Comparison of ENCODE assay signal across 12 cellular contexts in genomic region chr7:50306491-50307367, GRCh38. TPM values are rescaled to one million over a fixed set of nuclear protein-coding genes. Genes with fewer than 3 reads are reported as not detected.
DNase-seq lines count a peak whose midpoint lies in the region; ATAC-seq and TF ChIP-seq lines count a peak whose summit lies in the region.
"Had no signal": no experiment of that assay in that cellular context is flagged by ENCODE, and none has a peak within 500 bp of the region (broad histone marks: within the 10 kb centered on the region; RNA-seq: fewer than 3 reads in every experiment).

No MANE protein-coding gene starts in this region.

- H3K27me3 ChIP-seq in Peyer's patch = peaks cover 0 to 2% of the 10 kb centered on the region in 2 donors
- peaks cover 13% of the 10 kb centered on the region in 2 donors for H3K27me3 ChIP-seq in duodenal mucosa (ENCODE audit: control insufficient read depth in 1 of 2, insufficient read depth in 2 of 2, low read length in 2 of 2)
- peaks cover 0 to 66% (median 33%) of the 10 kb centered on the region in 3 donors for H3K27me3 ChIP-seq in stomach

- peaks cover 21% of the 10 kb centered on the region for H3K4me1 Mint-ChIP-seq in activated CD8-positive, alpha-beta memory T cell treated with anti-CD3 and anti-CD28 coated beads, Interleukin-2, amount 10 ng/mL, durations not matched to agents 7 days and 5 days

- H3K4me1 ChIP-seq in Peyer's patch = no peaks in the 10 kb centered on the region
- peaks cover 0 to 8% of the 10 kb centered on the region in 2 donors for H3K4me1 ChIP-seq in duodenal mucosa (ENCODE audit: control insufficient read depth in 1 of 2, insufficient read depth in 2 of 2, low read length in 2 of 2)
- peaks cover 0 to 18% (median 12%) of the 10 kb centered on the region in 4 donors for H3K4me1 ChIP-seq in stomach

- CTCF ChIA-PET in activated CD8-positive, alpha-beta memory T cell treated with anti-CD3 and anti-CD28 coated beads, Interleukin-2, amount 10 ng/mL, durations not matched to agents 7 days and 5 days (lab: Charles Lee) = interaction anchor here (0.6 to 17.9 kb wide), 18 partner anchors 7 to 163 kb away, joined by 3 to 197 read pairs (median 4); no protein-coding TSS in a partner anchor

- H3K9me3 ChIP-seq in Peyer's patch (no peaks in the 10 kb centered on the region), duodenal mucosa (ENCODE audit: control insufficient read depth in 1 of 2, low read length in 2 of 2) (no peaks in the 10 kb centered on the region), stomach (no peaks in the 10 kb centered on the region)
- H3K9me3 ChIP-seq: heart left ventricle had no signal

- intact Hi-C loops in stomach (cut with DNase I; ENCODE audit: low total_unique reads) = no loop called here

- H3K27ac ChIP-seq in Peyer's patch = peak overlapping the region; percentile 84 to 95 (median 87)
- no peak overlapping the region for H3K27ac ChIP-seq in duodenal mucosa (ENCODE audit: low read depth, low read length)
- H3K27ac ChIP-seq in stomach = peak overlapping the region; percentile 26 to 88 (median 77)

- H3K27ac Mint-ChIP-seq in activated CD8-positive, alpha-beta memory T cell treated with anti-CD3 and anti-CD28 coated beads, Interleukin-2, amount 10 ng/mL, durations not matched to agents 7 days and 5 days = peak overlapping the region; percentile 97

- TF ChIP-seq POLR2A in Peyer's patch (IDR thresholded peaks at IDR 0.05) (no peak), stomach (IDR thresholded peaks at IDR 0.05) (no peak)

- WGBS in stomach, 5 donors = 63 to 67% (median 66%) methylated on average over 10 of the region's 10 CpGs

- H3K9me3 Mint-ChIP-seq in activated CD8-positive, alpha-beta memory T cell treated with anti-CD3 and anti-CD28 coated beads, Interleukin-2, amount 10 ng/mL, durations not matched to agents 7 days and 5 days (ENCODE audit: low read depth) = no peaks in the 10 kb centered on the region

- no peak for DNase-seq in activated CD8-positive, alpha-beta memory T cell treated with anti-CD3 and anti-CD28 coated beads, Interleukin-2, amount 10 ng/mL, durations not matched to agents 7 days and 5 days
- DNase-seq in activated CD8-positive, alpha-beta memory T cell treated with anti-CD3 and anti-CD28 coated beads, Interleukin-2, amount 50 U/mL, for 4 hours = no peak
- DNase-seq in Peyer's patch (no peak), stomach (no peak), ureter (ENCODE audit: low spot score) (no peak)
- DNase-seq: ACHN, NCI-H524 treated with DMSO at 0.1 percent for 48 hours had no signal

- TF ChIP-seq CTCF in Peyer's patch (IDR thresholded peaks at IDR 0.05) = no peak
- TF ChIP-seq CTCF in stomach (IDR thresholded peaks at IDR 0.05) = no peak

- no peak for ATAC-seq in activated CD8-positive, alpha-beta memory T cell treated with anti-CD3 and anti-CD28 coated beads, Interleukin-2, amount 10 ng/mL, durations not matched to agents 7 days and 5 days
- ATAC-seq in HG02938 (IDR thresholded peaks at IDR 0.05; ENCODE audit: unreplicated experiment) = no peak
- no peak for ATAC-seq in GM19351 (IDR thresholded peaks at IDR 0.05; ENCODE audit: unreplicated experiment)
- ATAC-seq: heart left ventricle had no signal

- H3K27me3 Mint-ChIP-seq in activated CD8-positive, alpha-beta memory T cell treated with anti-CD3 and anti-CD28 coated beads, Interleukin-2, amount 10 ng/mL, durations not matched to agents 7 days and 5 days = no peaks in the 10 kb centered on the region

- H3K36me3 ChIP-seq in Peyer's patch = no peaks in the 10 kb centered on the region
- H3K36me3 ChIP-seq in duodenal mucosa (ENCODE audit: control insufficient read depth in 1 of 2, insufficient read depth in 2 of 2, low read length in 2 of 2) = no peaks in the 10 kb centered on the region
- H3K36me3 ChIP-seq in stomach = no peaks in the 10 kb centered on the region
- H3K36me3 ChIP-seq: heart left ventricle had no signal

- peak overlapping the region; percentile 22 to 66 for H3K9ac ChIP-seq in duodenal mucosa (ENCODE audit: low read depth in 1 of 2, low read length in 2 of 2)

- H3K4me3 ChIP-seq in Peyer's patch (peak overlapping the region; percentile 57 to 75 (median 64)), duodenal mucosa (ENCODE audit: low read depth in 1 of 2, low read length in 2 of 2) (peak overlapping the region; percentile 60 to 69), stomach (peak overlapping the region in 3 of 4 donors; percentile 52 to 65 (median 58))

- H3K4me3 Mint-ChIP-seq in activated CD8-positive, alpha-beta memory T cell treated with anti-CD3 and anti-CD28 coated beads, Interleukin-2, amount 10 ng/mL, durations not matched to agents 7 days and 5 days = peak overlapping the region; percentile 91

- peaks cover 65% of the 10 kb centered on the region for H3K36me3 Mint-ChIP-seq in activated CD8-positive, alpha-beta memory T cell treated with anti-CD3 and anti-CD28 coated beads, Interleukin-2, amount 10 ng/mL, durations not matched to agents 7 days and 5 days

- TF ChIP-seq EP300 in stomach (IDR thresholded peaks at IDR 0.05) = no peak

RNA-seq across cellular contexts. Expression of gene IKZF1, which starts 2.2 kb away (rescaled TPM):
- 100 to 1,000 TPM; 348 to 374 TPM for total RNA-seq in activated CD8-positive, alpha-beta memory T cell treated with anti-CD3 and anti-CD28 coated beads, Interleukin-2, amount 10 ng/mL, durations not matched to agents 7 days and 5 days
- total RNA-seq in Peyer's patch (100 to 1,000 TPM in 1 of 4 donors, 10 to 100 TPM in 3; 25.3 to 108 (median 31.7) TPM), stomach (100 to 1,000 TPM in 1 of 5 donors, 10 to 100 TPM in 3, 1 to 10 TPM in 1; 4.5 to 139 (median 14.0) TPM), ureter (15.2 TPM)
- polyA plus RNA-seq in stomach = 1 to 10 TPM; 1.5 to 6.4 (median 1.8) TPM
- total RNA-seq: myocyte had no signal
